8 cellular contexts compared by ENCODE assay signal in genomic region chr17:51154176-51154575, GRCh38. TPM values are rescaled to one million over a fixed set of nuclear protein-coding genes. Genes with fewer than 3 reads are reported as not detected.
A peak's percentile ranks its signal among the peaks of the same experiment; 100 is the strongest.
DNase-seq lines count a peak whose midpoint lies in the region; ATAC-seq and TF ChIP-seq lines count a peak whose summit lies in the region.

No MANE protein-coding gene starts in this region.

- DNase-seq in GM12864 (ENCODE audit: low read depth) (no peak), NCI-H82 treated with DMSO at 0.1 percent for 48 hours (lab: John Stamatoyannopoulos, UW; ENCODE audit: unreplicated experiment) (peak; percentile 43), esophagus muscularis mucosa (ENCODE audit: extremely low spot score) (no peak), retinal pigment epithelial cell (ENCODE audit: low read depth) (no peak), type B pancreatic cell (ENCODE audit: extremely low spot score, unreplicated experiment) (no peak), iPS-NIHi7 (ENCODE audit: extremely low spot score) (no peak), foreskin melanocyte (no peak)

- H3K4me3 ChIP-seq in GM12864 (ENCODE audit: low read depth, low read length) = peak overlapping the region; percentile 53
- peak overlapping the region; percentile 69 to 80 (median 76) for H3K4me3 ChIP-seq in esophagus muscularis mucosa
- peak overlapping the region; percentile 95 for H3K4me3 ChIP-seq in retinal pigment epithelial cell (ENCODE audit: low read length)

- no peak overlapping the region for H3K4me3 Mint-ChIP-seq in type B pancreatic cell

- no peaks in the 10 kb centered on the region for H3K27me3 Mint-ChIP-seq in type B pancreatic cell

- no peaks in the 10 kb centered on the region for H3K9me3 ChIP-seq in esophagus muscularis mucosa

- WGBS in esophagus muscularis mucosa = 16% methylated on average over 6 of the region's 6 CpGs

- H3K36me3 Mint-ChIP-seq in type B pancreatic cell = peaks cover 12% of the 10 kb centered on the region

- peaks cover 15 to 24% (median 19%) of the 10 kb centered on the region in 4 donors for H3K4me1 ChIP-seq in esophagus muscularis mucosa

- H3K27ac Mint-ChIP-seq in type B pancreatic cell = no peak overlapping the region

- no peaks in the 10 kb centered on the region for H3K27me3 ChIP-seq in esophagus muscularis mucosa

- no peak for TF ChIP-seq POLR2A in esophagus muscularis mucosa (IDR thresholded peaks at IDR 0.05; ENCODE audit: low read depth)

- ATAC-seq in HG02970 (IDR thresholded peaks at IDR 0.05; ENCODE audit: low FRiP score, unreplicated experiment) = no peak

- TF ChIP-seq CTCF in GM12864 (IDR thresholded peaks at IDR 0.05; ENCODE audit: low read depth, low read length, missing control alignments) (no peak), esophagus muscularis mucosa (IDR thresholded peaks at IDR 0.05) (no peak), retinal pigment epithelial cell (conservative IDR thresholded peaks at IDR 0.05; ENCODE audit: low read depth, low read length) (no peak), type B pancreatic cell (conservative IDR thresholded peaks at IDR 0.05) (no peak)

- H3K27ac ChIP-seq in esophagus muscularis mucosa (replicated peaks in 1 of 4) = peak overlapping the region in 2 of 4 donors; percentile 89 to 91

- intact Hi-C loops in esophagus muscularis mucosa (cut with DNase I) = loop anchor here (5.0 kb wide), 2 partner anchors 97 to 152 kb away; no protein-coding TSS in a partner anchor

- H3K36me3 ChIP-seq in esophagus muscularis mucosa = peaks cover 0 to 22% (median 14%) of the 10 kb centered on the region in 4 donors

- H3K4me1 Mint-ChIP-seq in type B pancreatic cell (ENCODE audit: unreplicated experiment) = peaks cover 7% of the 10 kb centered on the region

- no peak for TF ChIP-seq EP300 in esophagus muscularis mucosa (IDR thresholded peaks at IDR 0.05)

- H3K9me3 Mint-ChIP-seq in type B pancreatic cell = no peaks in the 10 kb centered on the region

RNA-seq across cellular contexts. Expression of gene NME1, which starts 0.8 kb away (rescaled TPM):
- total RNA-seq in esophagus muscularis mucosa (10 to 100 TPM in 3 of 4 donors, 1 to 10 TPM in 1; 9.1 to 32.3 (median 16.3) TPM), type B pancreatic cell (ENCODE audit: low replicate concordance) (143 and 163 TPM in 2 replicates)

RNA-seq across cellular contexts. Expression of gene NME2, which starts 12.0 kb away (rescaled TPM):
- 100 to 1,000 TPM; 245 to 554 (median 350) TPM for total RNA-seq in esophagus muscularis mucosa
- 481 and 483 TPM in 2 replicates for total RNA-seq in type B pancreatic cell (ENCODE audit: low replicate concordance)

RNA-seq across cellular contexts. Expression of gene SPAG9, which starts 33.5 kb away (rescaled TPM):
- 10 to 100 TPM; 81.2 to 99.9 (median 89.9) TPM for total RNA-seq in esophagus muscularis mucosa
- 73.2 and 82.9 TPM in 2 replicates for total RNA-seq in type B pancreatic cell (ENCODE audit: low replicate concordance)
